9 cellular contexts compared by ENCODE assay signal in the genomic region with DNA sequence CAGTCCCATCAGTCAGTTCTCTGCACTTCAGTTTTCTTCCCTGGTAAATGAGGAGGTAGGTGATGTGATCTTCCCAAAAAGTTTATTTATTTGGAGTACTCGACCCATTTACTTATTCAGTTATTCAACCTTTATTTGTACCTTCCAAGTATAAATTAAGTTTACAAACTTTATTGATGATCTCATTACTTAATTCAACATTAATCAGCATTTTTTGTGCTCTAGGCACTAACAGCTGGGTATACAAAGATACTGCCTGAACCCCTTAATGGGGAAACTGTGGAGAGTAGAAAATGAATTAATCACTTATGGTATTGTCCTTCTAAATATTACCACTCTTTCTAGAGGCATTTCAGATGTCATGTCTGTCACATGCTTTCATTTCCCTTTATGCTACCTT.
"Had no signal": no experiment of that assay in that cellular context is flagged by ENCODE, and none has a peak within 500 bp of the region (broad histone marks: within the 10 kb centered on the region; RNA-seq: fewer than 3 reads in every experiment).

No MANE protein-coding gene starts in this region.

- H3K4me3 Mint-ChIP-seq: HFFc6 had no signal

- H3K4me1 ChIP-seq: HAP-1 had no signal

- H3K9me3 ChIP-seq: HAP-1 had no signal

- FAIRE-seq: HTR-8/SVneo had no signal

- H3K9me3 Mint-ChIP-seq: HFFc6 had no signal

- H3K9ac ChIP-seq: GM23248, KMS-11 had no signal

- H3K27ac ChIP-seq: GM23248, KMS-11 had no signal

- H2AFZ ChIP-seq: GM23248 had no signal

- H3K4me3 ChIP-seq: GM23248, HAP-1 had no signal

- DNase-seq: GM23248, GOT3, H7, HFFc6, KBM-7 had no signal

- H3K4me2 ChIP-seq: KMS-11 had no signal

- ATAC-seq: HCT116 had no signal

- H3K36me3 ChIP-seq: HAP-1 had no signal

- H3K27ac Mint-ChIP-seq: HFFc6 had no signal
